In genomic region chr17:45277216-45277849, GRCh38 we compare ENCODE assay signal across 8 cellular contexts. TPM values are rescaled to one million over a fixed set of nuclear protein-coding genes. Genes with fewer than 3 reads are reported as not detected.
DNase-seq lines count a peak whose midpoint lies in the region; ATAC-seq and TF ChIP-seq lines count a peak whose summit lies in the region.

No MANE protein-coding gene starts in this region.

- in situ Hi-C loops in Caki2 (cut with HindIII; ENCODE audit: low pct_unique_long_range_greater_than_20kb, low sequenced_read_pairs) (no loop called here), KBM-7 (cut with MboI; ENCODE audit: low pct_unique_long_range_greater_than_20kb, low sequenced_read_pairs) (loop anchor here (10.0 kb wide), 1 partner anchor 117 kb away; no protein-coding TSS in a partner anchor)

- H3F3A ChIP-seq in OCI-LY1 (ENCODE audit: insufficient read depth, low read length) = no peaks in the 10 kb centered on the region

- H3K9me2 ChIP-seq in OCI-LY1 (ENCODE audit: low read depth, low read length) = no peaks in the 10 kb centered on the region

- H4K20me1 ChIP-seq in OCI-LY1 (ENCODE audit: insufficient read depth, low read length) = no peaks in the 10 kb centered on the region

- no peak overlapping the region for H3K4me3 ChIP-seq in OCI-LY1 (ENCODE audit: low read depth, low read length, poor library complexity, severe bottlenecking)
- no peak overlapping the region for H3K4me3 ChIP-seq in mucosa of descending colon

- H3K27me3 ChIP-seq in OCI-LY1 (ENCODE audit: insufficient read depth, low read length) = no peaks in the 10 kb centered on the region

- peak; percentile 75 for TF ChIP-seq CTCF in OCI-LY1 (IDR thresholded peaks at IDR 0.05; ENCODE audit: low read length)
- peak; percentile 60 for TF ChIP-seq CTCF in mucosa of descending colon (IDR thresholded peaks at IDR 0.05)

- no peak overlapping the region for H3K9ac ChIP-seq in OCI-LY1 (ENCODE audit: low read length)

- DNase-seq in Caki2 (ENCODE audit: low read depth) = peak; percentile 74
- DNase-seq in KBM-7 = peak; percentile 91
- DNase-seq in activated CD8-positive, alpha-beta memory T cell treated with anti-CD3 and anti-CD28 coated beads, Interleukin-2, amount 50 U/mL, for 24 hours (ENCODE audit: extremely low read depth) = peak; percentile 76
- DNase-seq in epidermal melanocyte (ENCODE audit: insufficient read length, low spot score) = peak; percentile 93
- peak; percentile 92 to 99 (median 92) for DNase-seq in mucosa of descending colon
- peak; percentile 78 to 84 for DNase-seq in stimulated activated CD8-positive, alpha-beta memory T cell treated with anti-CD3 and anti-CD28 coated beads, Interleukin-2, amount 100 ng/mL, for 48 hours (ENCODE audit: low read depth in 2 of 2)

- no peak overlapping the region for H3K27ac ChIP-seq in OCI-LY1 (ENCODE audit: low read depth, low read length, poor library complexity, severe bottlenecking)

- H3K36me3 ChIP-seq in OCI-LY1 (ENCODE audit: insufficient read depth, low read length) (peaks cover 7% of the 10 kb centered on the region; the same call in 1 of the 2 replicates), mucosa of descending colon (ENCODE audit: low read depth) (peaks cover 6% of the 10 kb centered on the region)

- peaks cover 4% of the 10 kb centered on the region for H3K4me1 ChIP-seq in OCI-LY1 (ENCODE audit: insufficient read depth, low read length, severe bottlenecking)
- no peaks in the 10 kb centered on the region for H3K4me1 ChIP-seq in mucosa of descending colon (ENCODE audit: low read depth)

- peak; percentile 92 for ATAC-seq in mucosa of descending colon
- ATAC-seq in HG02763 (IDR thresholded peaks at IDR 0.05; ENCODE audit: unreplicated experiment) = no peak

- no peaks in the 10 kb centered on the region for H3K79me2 ChIP-seq in OCI-LY1 (ENCODE audit: insufficient read depth, low read length)

- H3K4me2 ChIP-seq in OCI-LY1 (ENCODE audit: low read length) = no peak overlapping the region

- H2AFZ ChIP-seq in OCI-LY1 (ENCODE audit: low read length) = no peak overlapping the region

- intact Hi-C loops in mucosa of descending colon (cut with DNase I, micrococcal nuclease) = loop anchor here (2.0 to 5.0 kb wide), 3 partner anchors 40 to 107 kb away; partner anchors contain the start of gene MAP3K14 (in 1 of the 2)

- H3K9me3 ChIP-seq in OCI-LY1 (ENCODE audit: low read length) (no peaks in the 10 kb centered on the region), mucosa of descending colon (no peaks in the 10 kb centered on the region)

RNA-seq across cellular contexts. Expression of gene SPATA32, which starts 15.4 kb away (rescaled TPM):
- not detected in 2 replicates for total RNA-seq in Caki2 (2014; rRNA removed; shearing (Covaris generic); ENCODE audit: low replicate concordance)
- total RNA-seq in mucosa of descending colon = under 1 TPM in 2 of 3 donors, not detected in 1; 0.19 to 0.22 TPM

RNA-seq across cellular contexts. Expression of gene MAP3K14, which starts 39.5 kb away (rescaled TPM):
- total RNA-seq in Caki2 (2014; rRNA removed; shearing (Covaris generic); ENCODE audit: low replicate concordance) = 19.0 and 23.5 TPM in 2 replicates
- total RNA-seq in mucosa of descending colon = 10 to 100 TPM; 16.6 to 27.9 (median 18.0) TPM

RNA-seq across cellular contexts. Expression of gene FMNL1, which starts 55.6 kb away (rescaled TPM):
- total RNA-seq in Caki2 (2014; rRNA removed; shearing (Covaris generic); ENCODE audit: low replicate concordance) = 2.3 and 4.1 TPM in 2 replicates
- 10 to 100 TPM in 2 of 3 donors, 1 to 10 TPM in 1; 7.4 to 18.1 (median 17.3) TPM for total RNA-seq in mucosa of descending colon
